8 cellular contexts compared by ENCODE assay signal in genomic region chr18:26655614-26656400, GRCh38.
DNase-seq lines count a peak whose midpoint lies in the region; ATAC-seq, FAIRE-seq and TF ChIP-seq lines count a peak whose summit lies in the region.

No MANE protein-coding gene starts in this region.

- no peak for TF ChIP-seq EP300 in A549 (IDR thresholded peaks at IDR 0.05)

- H3K4me1 ChIP-seq in A549: peaks cover 28% of the 10 kb centered on the region
- peaks cover 34% of the 10 kb centered on the region for H3K4me1 ChIP-seq in iPS-20b (ENCODE audit: insufficient read depth, low read length)

- POLR2A ChIA-PET in A549 (lab: Yijun Ruan, JAX): interaction anchor here (0.6 to 1.0 kb wide), 4 partner anchors 51 to 220 kb away, joined by 3 read pairs; no protein-coding TSS in a partner anchor

- DNase-seq in A549 (ENCODE audit: low read depth in 1 of 2, low spot score in 1 of 2) (peak; percentile 31 to 75), NCI-H2227 treated with DMSO at 0.1 percent for 48 hours (lab: John Stamatoyannopoulos, UW) (peak; percentile 27), skeletal muscle cell (ENCODE audit: low read depth) (no peak)
- no peak for DNase-seq in stimulated activated CD4-positive, alpha-beta T cell treated with anti-CD3 and anti-CD28 coated beads, Interleukin-12 subunit alpha, Interleukin-12 subunit beta, amount 100 ng/mL, for 4 hours

- peak overlapping the region; percentile 92 for H3K4me2 ChIP-seq in A549

- H3K9ac ChIP-seq in iPS-20b (ENCODE audit: low read depth, low read length): peak overlapping the region; percentile 77; the same call in 1 of the 2 replicates

- peaks cover 58% of the 10 kb centered on the region for H3K4me1 Mint-ChIP-seq in brain

- H3K36me3 ChIP-seq in iPS-20b (ENCODE audit: insufficient read depth, low read depth, low read length): no peaks in the 10 kb centered on the region

- no peaks in the 10 kb centered on the region for H3K9me3 Mint-ChIP-seq in brain

- H3K4me3 ChIP-seq in A549 (peak overlapping the region; percentile 63), iPS-20b (ENCODE audit: low read length) (peak overlapping the region; percentile 87), skeletal muscle cell (ENCODE audit: low read depth, low read length) (peak overlapping the region; percentile 73)

- no peak for FAIRE-seq in A549 (lab: Jason Lieb, UNC)

- H3K36me3 Mint-ChIP-seq in brain: no peaks in the 10 kb centered on the region

- peak in 1 of 2 experiments; percentile 9; a peak in 1 of 5 replicates for TF ChIP-seq RAD21 in A549 (conservative IDR thresholded peaks at IDR 0.05 in 1 of 2, IDR thresholded peaks at IDR 0.05 in 1 of 2)

- no peak for TF ChIP-seq POLR2A in A549 (IDR thresholded peaks at IDR 0.05; ENCODE audit: low read length)

- CTCF ChIA-PET in A549 (lab: Yijun Ruan, JAX): interaction anchor here (1.4 kb wide), 1 partner anchor 11 kb away, joined by 3 read pairs; no protein-coding TSS in a partner anchor

- peak overlapping the region; percentile 85 to 88 (median 88) for H3K4me3 Mint-ChIP-seq in brain

- WGBS in A549 (ENCODE audit: missing lambda C conversion rate): 1% methylated on average over 43 of the region's 56 CpGs

- H3K27me3 ChIP-seq in iPS-20b (ENCODE audit: insufficient read depth, low read length): peaks cover 69% of the 10 kb centered on the region

- H3K27ac ChIP-seq in A549: peak overlapping the region; percentile 91 to 99
- H3K27ac ChIP-seq in iPS-20b (ENCODE audit: low read length): no peak overlapping the region

- TF ChIP-seq CTCF in A549 (IDR thresholded peaks at IDR 0.05): no peak
- peak; percentile 44 to 55 for TF ChIP-seq CTCF in brain (conservative IDR thresholded peaks at IDR 0.05)

- H3K27ac Mint-ChIP-seq in brain: peak overlapping the region; percentile 68 to 94 (median 94)

- ATAC-seq in A549 (peak; percentile 83 to 89), GM19324 (IDR thresholded peaks at IDR 0.05; ENCODE audit: low FRiP score, unreplicated experiment) (peak; percentile 7), GM18519 (IDR thresholded peaks at IDR 0.05; ENCODE audit: low FRiP score, unreplicated experiment) (no peak)

- H3K9me3 ChIP-seq in A549 (no peaks in the 10 kb centered on the region), iPS-20b (ENCODE audit: insufficient read depth, low read depth, low read length) (no peaks in the 10 kb centered on the region)

- H3K27me3 Mint-ChIP-seq in brain: peaks cover 26% of the 10 kb centered on the region

TF ChIP-seq in A549, 52 proteins besides CTCF, POLR2A, EP300 and RAD21:
- TF ChIP-seq NFE2L2 (conservative IDR thresholded peaks at IDR 0.05; ENCODE audit: low read length) (no peak), CBX8 (IDR thresholded peaks at IDR 0.05) (no peak), ESRRA (IDR thresholded peaks at IDR 0.05; ENCODE audit: borderline replicate concordance, low read length) (no peak), KDM1A (IDR thresholded peaks at IDR 0.05; ENCODE audit: low read depth) (no peak), SMC3 (IDR thresholded peaks at IDR 0.05) (0 out of 3 replicates have a peak, but pooled peaks have one; percentile 1), HOXB13 (CRISPR knock-in tag; IDR thresholded peaks at IDR 0.05; ENCODE audit: low read depth) (no peak), POLR2AphosphoS2 (conservative IDR thresholded peaks at IDR 0.05; ENCODE audit: low read length) (no peak)
- TF ChIP-seq, protein P1, sequence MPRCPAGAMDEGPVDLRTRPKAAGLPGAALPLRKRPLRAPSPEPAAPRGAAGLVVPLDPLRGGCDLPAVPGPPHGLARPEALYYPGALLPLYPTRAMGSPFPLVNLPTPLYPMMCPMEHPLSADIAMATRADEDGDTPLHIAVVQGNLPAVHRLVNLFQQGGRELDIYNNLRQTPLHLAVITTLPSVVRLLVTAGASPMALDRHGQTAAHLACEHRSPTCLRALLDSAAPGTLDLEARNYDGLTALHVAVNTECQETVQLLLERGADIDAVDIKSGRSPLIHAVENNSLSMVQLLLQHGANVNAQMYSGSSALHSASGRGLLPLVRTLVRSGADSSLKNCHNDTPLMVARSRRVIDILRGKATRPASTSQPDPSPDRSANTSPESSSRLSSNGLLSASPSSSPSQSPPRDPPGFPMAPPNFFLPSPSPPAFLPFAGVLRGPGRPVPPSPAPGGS (IDR thresholded peaks at IDR 0.05): no peak
- TF ChIP-seq, protein P2, sequence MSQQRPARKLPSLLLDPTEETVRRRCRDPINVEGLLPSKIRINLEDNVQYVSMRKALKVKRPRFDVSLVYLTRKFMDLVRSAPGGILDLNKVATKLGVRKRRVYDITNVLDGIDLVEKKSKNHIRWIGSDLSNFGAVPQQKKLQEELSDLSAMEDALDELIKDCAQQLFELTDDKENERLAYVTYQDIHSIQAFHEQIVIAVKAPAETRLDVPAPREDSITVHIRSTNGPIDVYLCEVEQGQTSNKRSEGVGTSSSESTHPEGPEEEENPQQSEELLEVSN (IDR thresholded peaks at IDR 0.05; ENCODE audit: borderline replicate concordance, low read depth): 0 out of 2 replicates have a peak, but pooled peaks have one; percentile 22

Comparison
In these comparisons a context has a peak if more than half of its experiments do, and no peak if none do; other contexts are left out.
1. DNase-seq: peak in A549 (2 of 2) and NCI-H2227 treated with DMSO at 0.1 percent for 48 hours (single experiment); none in skeletal muscle cell (single experiment) and stimulated activated CD4-positive, alpha-beta T cell treated with anti-CD3 and anti-CD28 coated beads, Interleukin-12 subunit alpha, Interleukin-12 subunit beta, amount 100 ng/mL, for 4 hours (single experiment).
2. Peak in every context shown above with its lines, with median percentiles within 50 percentile points of each other: H3K4me3 ChIP-seq.